ENCODE assay signal across 13 cellular contexts in the genomic region with DNA sequence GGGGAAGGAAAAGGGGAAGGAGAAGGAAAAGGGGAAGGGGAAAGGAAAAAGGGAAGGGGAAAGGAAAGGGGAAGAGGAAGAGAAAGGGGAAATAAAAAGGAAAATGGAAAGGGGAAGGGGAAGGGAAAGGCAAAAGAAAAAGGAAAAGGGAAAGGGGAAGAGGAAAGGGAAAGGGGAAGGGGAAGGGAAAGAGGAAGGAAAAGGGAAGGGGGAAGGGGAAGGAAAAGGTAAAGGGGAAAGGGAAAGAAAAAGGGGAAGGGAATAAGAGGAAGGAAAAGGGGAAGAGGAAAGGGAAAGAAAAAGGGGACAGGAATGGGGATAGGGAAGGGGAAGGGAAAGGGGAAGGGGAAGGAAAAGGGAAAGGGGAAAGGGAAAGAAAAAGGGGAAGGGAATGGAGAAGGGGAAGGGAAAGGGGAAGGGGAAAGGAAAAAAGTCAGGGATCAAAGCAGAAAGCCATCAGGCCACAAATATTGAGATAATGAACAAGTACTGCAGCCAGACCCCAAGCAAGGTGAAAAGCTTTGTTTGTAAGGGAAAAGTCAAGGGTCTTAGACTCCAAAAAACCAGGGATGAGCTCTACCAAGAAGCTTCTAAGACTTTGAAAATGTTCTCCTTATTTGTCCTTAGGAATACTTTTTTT. TPM values are rescaled to one million over a fixed set of nuclear protein-coding genes. Genes with fewer than 3 reads are reported as not detected.
DNase-seq lines count a peak whose midpoint lies in the region; ATAC-seq, FAIRE-seq and TF ChIP-seq lines count a peak whose summit lies in the region.
"Had no signal": no experiment of that assay in that cellular context is flagged by ENCODE, and none has a peak within 500 bp of the region (broad histone marks: within the 10 kb centered on the region; RNA-seq: fewer than 3 reads in every experiment).

No MANE protein-coding gene starts in this region.

- no peaks in the 10 kb centered on the region for H3K9me3 Mint-ChIP-seq in activated T-helper 17 cell treated with anti-CD3 and anti-CD28 coated beads, Interleukin-2, amount 50 U/mL, for 72 hours
- H3K9me3 Mint-ChIP-seq in stimulated activated naive B cell treated with anti-CD40 and anti-IgM and Interleukin-4, amounts not matched to agents 10 μg/mL and 1 μg/mL and 100 μg/mL, for 72 hours, result peaks cover 2 to 4% of the 10 kb centered on the region in 2 donors

- FAIRE-seq in GM19239 (lab: Jason Lieb, UNC), result peak; percentile 33
- FAIRE-seq: RCC 7860 had no signal

- H3K4me3 ChIP-seq in lower lobe of right lung, result no peak overlapping the region

- H3K36me3 Mint-ChIP-seq in activated T-helper 17 cell treated with anti-CD3 and anti-CD28 coated beads, Interleukin-2, amount 50 U/mL, for 72 hours (ENCODE audit: low read depth), result peaks cover 43% of the 10 kb centered on the region
- peaks cover 29 to 32% of the 10 kb centered on the region in 2 donors for H3K36me3 Mint-ChIP-seq in stimulated activated naive B cell treated with anti-CD40 and anti-IgM and Interleukin-4, amounts not matched to agents 10 μg/mL and 1 μg/mL and 100 μg/mL, for 72 hours

- no peaks in the 10 kb centered on the region for H3K27me3 Mint-ChIP-seq in activated T-helper 17 cell treated with anti-CD3 and anti-CD28 coated beads, Interleukin-2, amount 50 U/mL, for 72 hours
- no peaks in the 10 kb centered on the region for H3K27me3 Mint-ChIP-seq in stimulated activated naive B cell treated with anti-CD40 and anti-IgM and Interleukin-4, amounts not matched to agents 10 μg/mL and 1 μg/mL and 100 μg/mL, for 72 hours

- peak overlapping the region; percentile 77 for H3K27ac Mint-ChIP-seq in activated T-helper 17 cell treated with anti-CD3 and anti-CD28 coated beads, Interleukin-2, amount 50 U/mL, for 72 hours
- H3K27ac Mint-ChIP-seq in stimulated activated naive B cell treated with anti-CD40 and anti-IgM and Interleukin-4, amounts not matched to agents 10 μg/mL and 1 μg/mL and 100 μg/mL, for 72 hours, result peak overlapping the region; percentile 73

- peaks cover 38% of the 10 kb centered on the region for H3K4me1 Mint-ChIP-seq in activated T-helper 17 cell treated with anti-CD3 and anti-CD28 coated beads, Interleukin-2, amount 50 U/mL, for 72 hours
- peaks cover 36 to 63% of the 10 kb centered on the region in 2 donors for H3K4me1 Mint-ChIP-seq in stimulated activated naive B cell treated with anti-CD40 and anti-IgM and Interleukin-4, amounts not matched to agents 10 μg/mL and 1 μg/mL and 100 μg/mL, for 72 hours

- H3K36me3 ChIP-seq in lower lobe of right lung, result peaks cover 11% of the 10 kb centered on the region

- no peaks in the 10 kb centered on the region for H3K27me3 ChIP-seq in lower lobe of right lung (ENCODE audit: low read depth)

- peaks cover 57% of the 10 kb centered on the region for H3K4me1 ChIP-seq in lower lobe of right lung

- peak overlapping the region; percentile 7 for H3K27ac ChIP-seq in lower lobe of right lung
- H3K27ac ChIP-seq: epithelial cell of prostate had no signal

- H3K4me3 Mint-ChIP-seq in activated T-helper 17 cell treated with anti-CD3 and anti-CD28 coated beads, Interleukin-2, amount 50 U/mL, for 72 hours, result no peak overlapping the region
- H3K4me3 Mint-ChIP-seq in stimulated activated naive B cell treated with anti-CD40 and anti-IgM and Interleukin-4, amounts not matched to agents 10 μg/mL and 1 μg/mL and 100 μg/mL, for 72 hours, result no peak overlapping the region

- H3K9me3 ChIP-seq in lower lobe of right lung, result no peaks in the 10 kb centered on the region

- TF ChIP-seq CTCF in lower lobe of right lung (IDR thresholded peaks at IDR 0.05), result no peak

- no peak for ATAC-seq in activated T-helper 17 cell treated with anti-CD3 and anti-CD28 coated beads, Interleukin-2, amount 50 U/mL, for 72 hours (replicated peaks)
- ATAC-seq in lower lobe of right lung (no peak), HG03354 (IDR thresholded peaks at IDR 0.05; ENCODE audit: poor library complexity, severe bottlenecking, unreplicated experiment) (no peak), SK-N-SH treated with all-trans-retinoic acid at 6 μM for 48 hours (no peak), HG03095 (IDR thresholded peaks at IDR 0.05; ENCODE audit: unreplicated experiment) (no peak)
- no peak for ATAC-seq in stimulated activated naive B cell treated with anti-CD40 and anti-IgM and Interleukin-4, amounts not matched to agents 10 μg/mL and 1 μg/mL and 100 μg/mL, for 72 hours (replicated peaks)

- no peak for DNase-seq in GM19239 (ENCODE audit: insufficient read length, low spot score)
- DNase-seq in lower lobe of right lung, result no peak
- no peak for DNase-seq in stimulated activated naive B cell treated with anti-CD40 and anti-IgM and Interleukin-4, amounts not matched to agents 10 μg/mL and 1 μg/mL and 100 μg/mL, for 72 hours
- DNase-seq: activated CD8-positive, alpha-beta memory T cell treated with anti-CD3 and anti-CD28 coated beads for 24 hours; amniotic stem cell; DMS 273 treated with DMSO at 0.1 percent for 48 hours; NCI-H1092 treated with DMSO at 0.1 percent for 48 hours had no signal

- intact Hi-C loops in lower lobe of right lung (cut with DNase I), result no loop called here

TF ChIP-seq in SK-N-SH treated with all-trans-retinoic acid at 6 μM for 48 hours, 23 proteins besides CTCF, POLR2A, EP300 and RAD21:
- TF ChIP-seq TOX (CRISPR knock-in tag; IDR thresholded peaks at IDR 0.05; ENCODE audit: borderline replicate concordance), result no peak
- TF ChIP-seq ZNF70 (CRISPR knock-in tag; IDR thresholded peaks at IDR 0.05), result no peak
- TF ChIP-seq, protein P1, sequence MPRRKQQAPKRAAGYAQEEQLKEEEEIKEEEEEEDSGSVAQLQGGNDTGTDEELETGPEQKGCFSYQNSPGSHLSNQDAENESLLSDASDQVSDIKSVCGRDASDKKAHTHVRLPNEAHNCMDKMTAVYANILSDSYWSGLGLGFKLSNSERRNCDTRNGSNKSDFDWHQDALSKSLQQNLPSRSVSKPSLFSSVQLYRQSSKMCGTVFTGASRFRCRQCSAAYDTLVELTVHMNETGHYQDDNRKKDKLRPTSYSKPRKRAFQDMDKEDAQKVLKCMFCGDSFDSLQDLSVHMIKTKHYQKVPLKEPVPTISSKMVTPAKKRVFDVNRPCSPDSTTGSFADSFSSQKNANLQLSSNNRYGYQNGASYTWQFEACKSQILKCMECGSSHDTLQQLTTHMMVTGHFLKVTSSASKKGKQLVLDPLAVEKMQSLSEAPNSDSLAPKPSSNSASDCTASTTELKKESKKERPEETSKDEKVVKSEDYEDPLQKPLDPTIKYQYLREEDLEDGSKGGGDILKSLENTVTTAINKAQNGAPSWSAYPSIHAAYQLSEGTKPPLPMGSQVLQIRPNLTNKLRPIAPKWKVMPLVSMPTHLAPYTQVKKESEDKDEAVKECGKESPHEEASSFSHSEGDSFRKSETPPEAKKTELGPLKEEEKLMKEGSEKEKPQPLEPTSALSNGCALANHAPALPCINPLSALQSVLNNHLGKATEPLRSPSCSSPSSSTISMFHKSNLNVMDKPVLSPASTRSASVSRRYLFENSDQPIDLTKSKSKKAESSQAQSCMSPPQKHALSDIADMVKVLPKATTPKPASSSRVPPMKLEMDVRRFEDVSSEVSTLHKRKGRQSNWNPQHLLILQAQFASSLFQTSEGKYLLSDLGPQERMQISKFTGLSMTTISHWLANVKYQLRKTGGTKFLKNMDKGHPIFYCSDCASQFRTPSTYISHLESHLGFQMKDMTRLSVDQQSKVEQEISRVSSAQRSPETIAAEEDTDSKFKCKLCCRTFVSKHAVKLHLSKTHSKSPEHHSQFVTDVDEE (CRISPR knock-in tag; IDR thresholded peaks at IDR 0.05), result no peak
- no peak for TF ChIP-seq SNAI2 (CRISPR knock-in tag; IDR thresholded peaks at IDR 0.05)
- TF ChIP-seq ZNF565 (CRISPR knock-in tag; conservative IDR thresholded peaks at IDR 0.05; ENCODE audit: low read depth), result no peak

RNA-seq across cellular contexts. Expression of a gene that starts 20.0 kb away (rescaled TPM):
- total RNA-seq in activated T-helper 17 cell treated with anti-CD3 and anti-CD28 coated beads, Interleukin-2, amount 50 U/mL, for 72 hours, result 10 to 100 TPM; 46.5 to 48.1 TPM
- total RNA-seq in lower lobe of right lung, result 66.4 TPM
